ENCODE assay signal across 23 cellular contexts in genomic region chr1:246462986-246463385, GRCh38.
"Had no signal": no experiment of that assay in that cellular context is flagged by ENCODE, and none has a peak within 500 bp of the region (broad histone marks: within the 10 kb centered on the region; RNA-seq: fewer than 3 reads in every experiment).

No MANE protein-coding gene starts in this region.

- H3K4me3 Mint-ChIP-seq: natural killer cell; stimulated activated memory B cell treated with anti-CD40 and anti-IgM and Interleukin-4, amounts not matched to agents 10 μg/mL and 1 μg/mL and 100 μg/mL, for 72 hours had no signal

- H3K4me1 ChIP-seq: lower lobe of right lung, prostate gland, sigmoid colon, spleen, testis, tibial artery, upper lobe of left lung, uterus had no signal

- H3K36me3 Mint-ChIP-seq: natural killer cell had no signal

- H3K36me3 ChIP-seq: lower lobe of right lung, neutrophil, prostate gland, sigmoid colon, spleen, tibial artery, upper lobe of left lung, uterus had no signal

- ATAC-seq: left ventricle myocardium superior; lower lobe of right lung; right cardiac atrium; stimulated activated memory B cell treated with anti-CD40 and anti-IgM and Interleukin-4, amounts not matched to agents 10 μg/mL and 1 μg/mL and 100 μg/mL, for 72 hours; stimulated activated naive CD8-positive, alpha-beta T cell treated with anti-CD3 and anti-CD28 coated beads, Interleukin-15, Interleukin-2, amounts not matched to agents 100 U/mL and 50 U/mL, for 24 hours had no signal

- H3K9me3 ChIP-seq: lower lobe of right lung, neutrophil, prostate gland, sigmoid colon, spleen, testis, tibial artery, upper lobe of left lung, uterus had no signal

- H3K9me3 Mint-ChIP-seq: immature natural killer cell; stimulated activated memory B cell treated with anti-CD40 and anti-IgM and Interleukin-4, amounts not matched to agents 10 μg/mL and 1 μg/mL and 100 μg/mL, for 72 hours had no signal

- H3K27ac Mint-ChIP-seq: immature natural killer cell; natural killer cell; stimulated activated memory B cell treated with anti-CD40 and anti-IgM and Interleukin-4, amounts not matched to agents 10 μg/mL and 1 μg/mL and 100 μg/mL, for 72 hours had no signal

- H3K27ac ChIP-seq: coronary artery, lower lobe of right lung, neutrophil, prostate gland, sigmoid colon, skin epidermis, spleen, testis, tibial artery, upper lobe of left lung, uterus had no signal

- H3K4me3 ChIP-seq: coronary artery, lower lobe of right lung, prostate gland, sigmoid colon, skin epidermis, spleen, testis, tibial artery, upper lobe of left lung, uterus had no signal

- H3K27me3 Mint-ChIP-seq: stimulated activated memory B cell treated with anti-CD40 and anti-IgM and Interleukin-4, amounts not matched to agents 10 μg/mL and 1 μg/mL and 100 μg/mL, for 72 hours had no signal

- DNase-seq: dermis blood vessel endothelial cell; hypothalamus; immature natural killer cell; islet precursor cell; kidney glomerular epithelial cell; left ventricle myocardium superior; lower lobe of right lung; natural killer cell; right cardiac atrium; sigmoid colon; spleen; stimulated activated CD4-positive, alpha-beta T cell treated with anti-CD3 and anti-CD28 coated beads, Interleukin-4, amount 100 ng/mL, for 4 hours; stimulated activated naive CD8-positive, alpha-beta T cell treated with anti-CD3 and anti-CD28 coated beads, Interleukin-15, Interleukin-2, amounts not matched to agents 100 U/mL and 50 U/mL, for 24 hours; substantia nigra; testis; tibial artery; upper lobe of left lung; uterus had no signal

- H3K27me3 ChIP-seq: neutrophil, sigmoid colon, spleen, testis, tibial artery, upper lobe of left lung, uterus had no signal
